ENCODE assay signal across 23 cellular contexts in genomic region chr17:32239457-32239856, GRCh38. TPM values are rescaled to one million over a fixed set of nuclear protein-coding genes. Genes with fewer than 3 reads are reported as not detected.
"Had no signal": no experiment of that assay in that cellular context is flagged by ENCODE, and none has a peak within 500 bp of the region (broad histone marks: within the 10 kb centered on the region; RNA-seq: fewer than 3 reads in every experiment).

No MANE protein-coding gene starts in this region.

- ATAC-seq: esophagus mucosa; gastrocnemius medialis; naive thymus-derived CD4-positive, alpha-beta T cell; right cardiac atrium; stimulated activated memory B cell treated with anti-CD40 and anti-IgM and Interleukin-4, amounts not matched to agents 10 μg/mL and 1 μg/mL and 100 μg/mL, for 72 hours; stimulated activated naive CD8-positive, alpha-beta T cell treated with anti-CD3 and anti-CD28 coated beads, Interleukin-15, Interleukin-2, amounts not matched to agents 100 U/mL and 50 U/mL, for 24 hours had no signal

- H3K4me3 ChIP-seq: gastrocnemius medialis, left ventricle myocardium inferior, neural progenitor cell, prostate gland, skin epidermis, spleen, testis, tibial artery had no signal

- H3K36me3 ChIP-seq: gastrocnemius medialis, left ventricle myocardium inferior, neural progenitor cell, prostate gland, spleen, tibial artery had no signal

- DNase-seq: cerebellar nuclear complex; cortex of kidney; foreskin fibroblast; gastrocnemius medialis; left ventricle myocardium inferior; mesenchymal stem cell; midbrain; naive thymus-derived CD4-positive, alpha-beta T cell; right cardiac atrium; spleen; stimulated activated CD4-positive, alpha-beta T cell treated with anti-CD3 and anti-CD28 coated beads, Interleukin-4, amount 100 ng/mL, for 4 hours; stimulated activated naive CD8-positive, alpha-beta T cell treated with anti-CD3 and anti-CD28 coated beads, Interleukin-15, Interleukin-2, amounts not matched to agents 100 U/mL and 50 U/mL, for 24 hours; substantia nigra; testis; tibial artery had no signal

- H3K27me3 ChIP-seq: gastrocnemius medialis, neural progenitor cell, spleen, testis, tibial artery had no signal

- H3K4me1 ChIP-seq: gastrocnemius medialis, prostate gland, testis had no signal

- H3K27ac ChIP-seq: epithelial cell of prostate, gastrocnemius medialis, left ventricle myocardium inferior, neural progenitor cell, prostate gland, skin epidermis, testis, tibial artery had no signal

- H3K9me3 ChIP-seq: gastrocnemius medialis, left ventricle myocardium inferior, prostate gland, spleen, testis, tibial artery had no signal

RNA-seq across cellular contexts. Expression of gene RHBDL3, which starts 26.2 kb away (rescaled TPM):
- total RNA-seq: gastrocnemius medialis, glomerular endothelial cell, lung microvascular endothelial cell had no signal
